8 cellular contexts compared by ENCODE assay signal in the genomic region with DNA sequence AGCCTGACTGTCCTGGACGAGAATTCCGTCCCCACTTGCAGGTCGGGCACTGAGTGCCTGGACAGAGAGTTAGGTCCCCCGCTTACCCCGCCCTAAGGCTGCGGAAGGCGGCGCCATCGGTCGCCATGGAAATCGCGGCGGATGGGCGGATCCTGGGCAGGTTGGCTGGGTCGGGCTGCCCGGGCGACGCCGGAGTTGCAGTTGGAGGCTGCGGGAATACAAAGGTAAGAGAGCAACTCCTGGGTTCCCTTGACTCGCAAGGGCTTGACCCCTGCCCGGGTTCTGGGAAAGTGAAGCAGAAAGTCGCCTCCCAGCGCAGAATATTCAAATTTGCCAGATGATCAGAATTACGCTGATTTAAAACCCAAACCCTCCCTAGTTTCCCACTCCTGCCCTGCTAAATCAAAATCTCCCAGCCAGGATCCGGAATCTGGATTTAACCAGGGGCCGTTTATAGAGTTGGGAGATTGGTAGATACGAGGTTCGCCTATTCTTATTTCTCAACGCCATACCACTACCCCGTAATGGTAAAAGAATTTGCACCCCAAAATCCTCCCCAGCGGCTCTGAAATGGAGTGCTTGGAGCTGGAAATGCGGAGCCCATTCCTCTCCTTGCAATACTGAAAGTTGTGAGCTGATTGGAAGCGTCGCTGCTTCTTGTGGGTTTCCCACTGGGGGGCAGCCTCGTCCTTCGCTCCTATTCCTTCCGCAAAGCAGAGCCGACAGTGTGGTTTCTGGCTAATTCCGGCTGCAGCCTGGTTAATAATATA.
DNase-seq lines count a peak whose midpoint lies in the region; ATAC-seq and TF ChIP-seq lines count a peak whose summit lies in the region.

No MANE protein-coding gene starts in this region.

- H2AFZ ChIP-seq in PC-3 (ENCODE audit: low read length) = peak overlapping the region; percentile 97

- H3K27me3 Mint-ChIP-seq in dendritic cell treated with granulocyte-macrophage colony-stimulating factor and Interleukin-4, amounts not matched to agents 40 ng/mL and 50 ng/mL, for 4 days = peaks cover 20% of the 10 kb centered on the region

- no peaks in the 10 kb centered on the region for H3K9me3 Mint-ChIP-seq in dendritic cell treated with granulocyte-macrophage colony-stimulating factor and Interleukin-4, amounts not matched to agents 40 ng/mL and 50 ng/mL, for 4 days

- H3K9me3 ChIP-seq in PC-3 (ENCODE audit: low read length) (no peaks in the 10 kb centered on the region), skeletal muscle satellite cell (replicated peaks; ENCODE audit: low read length) (no peaks in the 10 kb centered on the region)

- CTCF ChIA-PET in PC-3 (lab: Charles Lee) = interaction anchor here (0.7 to 0.9 kb wide), 2 partner anchors 62 to 325 kb away, joined by 4 read pairs; no protein-coding TSS in a partner anchor

- BruUV-seq in PC-3 (replicated peaks; lab: Mats Ljungman, UMichigan) = no TSS peak

- H3K27me3 ChIP-seq in PC-3 (ENCODE audit: low read length) (no peaks in the 10 kb centered on the region), kidney epithelial cell (ENCODE audit: control insufficient read depth, insufficient read depth, low read length) (no peaks in the 10 kb centered on the region), skeletal muscle satellite cell (ENCODE audit: control insufficient read depth, insufficient read depth, low read length) (peaks cover 6% of the 10 kb centered on the region)

- no peaks in the 10 kb centered on the region for H3K36me3 Mint-ChIP-seq in dendritic cell treated with granulocyte-macrophage colony-stimulating factor and Interleukin-4, amounts not matched to agents 40 ng/mL and 50 ng/mL, for 4 days (ENCODE audit: low read depth)

- H3F3A ChIP-seq in PC-3 (ENCODE audit: low read length, unreplicated experiment) = no peaks in the 10 kb centered on the region

- peak overlapping the region; percentile 85 for H3K27ac Mint-ChIP-seq in dendritic cell treated with granulocyte-macrophage colony-stimulating factor and Interleukin-4, amounts not matched to agents 40 ng/mL and 50 ng/mL, for 4 days

- H4K20me1 ChIP-seq in PC-3 (ENCODE audit: low read length) = no peaks in the 10 kb centered on the region

- POLR2A ChIA-PET in PC-3 (lab: Charles Lee; ENCODE audit: unreplicated experiment) = interaction anchor here (0.6 kb wide), 1 partner anchor 81 kb away, joined by 3 read pairs; no protein-coding TSS in a partner anchor

- no peak overlapping the region for H3K27ac ChIP-seq in PC-3 (ENCODE audit: low read length)

- H3K4me1 ChIP-seq in PC-3 (ENCODE audit: insufficient read depth, low read length) (peaks cover 12% of the 10 kb centered on the region; the same call in 1 of the 2 replicates), skeletal muscle satellite cell (ENCODE audit: control insufficient read depth, insufficient read depth, low read length) (peaks cover 3% of the 10 kb centered on the region)

- ATAC-seq in PC-3 = peak; percentile 90
- ATAC-seq in GM18519 (IDR thresholded peaks at IDR 0.05; ENCODE audit: low FRiP score, unreplicated experiment) = no peak

- DNase-seq in AG08395 (ENCODE audit: low spot score) (peak; percentile 79), HuH-7.5 (ENCODE audit: low spot score) (peak; percentile 51), PC-3 (peak; percentile 59), kidney epithelial cell (ENCODE audit: low read depth) (peak; percentile 73)

- H3K36me3 ChIP-seq in PC-3 (ENCODE audit: low read depth, low read length) = no peaks in the 10 kb centered on the region
- no peaks in the 10 kb centered on the region for H3K36me3 ChIP-seq in kidney epithelial cell (ENCODE audit: control insufficient read depth, insufficient read depth, low read length)
- no peaks in the 10 kb centered on the region for H3K36me3 ChIP-seq in skeletal muscle satellite cell (ENCODE audit: insufficient read depth, low read length)

- H3K4me2 ChIP-seq in PC-3 (ENCODE audit: low read length) = peak overlapping the region; percentile 88
- peak overlapping the region; percentile 95 for H3K4me2 ChIP-seq in skeletal muscle satellite cell (ENCODE audit: low read length)

- peaks cover 14% of the 10 kb centered on the region for H3K4me1 Mint-ChIP-seq in dendritic cell treated with granulocyte-macrophage colony-stimulating factor and Interleukin-4, amounts not matched to agents 40 ng/mL and 50 ng/mL, for 4 days (ENCODE audit: low read depth)

- no peak overlapping the region; the same call in 1 of the 2 replicates for H3K9ac ChIP-seq in PC-3 (ENCODE audit: low read length)
- H3K9ac ChIP-seq in skeletal muscle satellite cell (ENCODE audit: low read depth, low read length) = peak overlapping the region; percentile 67

- intact Hi-C loops in PC-3 (cut with micrococcal nuclease) = loop anchor here (1.0 to 5.0 kb wide), 3 partner anchors 80 to 325 kb away; no protein-coding TSS in a partner anchor
- intact Hi-C loops in dendritic cell treated with granulocyte-macrophage colony-stimulating factor and Interleukin-4, amounts not matched to agents 40 ng/mL and 50 ng/mL, for 4 days (cut with micrococcal nuclease) = loop anchor here (10.0 kb wide), 1 partner anchor 325 kb away; no protein-coding TSS in a partner anchor

- 0 out of 2 replicates have a peak, but pooled peaks have one; percentile 8 for TF ChIP-seq CTCF in GM12875 (IDR thresholded peaks at IDR 0.05; ENCODE audit: borderline replicate concordance, insufficient read depth, low read depth, low read length)
- peak; percentile 34; the same call in 1 of the 2 replicates for TF ChIP-seq CTCF in PC-3 (conservative IDR thresholded peaks at IDR 0.05; ENCODE audit: low read depth, low read length)
- peak; percentile 75 for TF ChIP-seq CTCF in kidney epithelial cell (IDR thresholded peaks at IDR 0.05; ENCODE audit: insufficient read depth, low read length, poor library complexity, severe bottlenecking)

- no peaks in the 10 kb centered on the region for H3K9me2 ChIP-seq in PC-3 (replicated peaks; ENCODE audit: low read length)

- no peak overlapping the region for H3K4me3 ChIP-seq in GM12875 (ENCODE audit: low read depth, low read length)
- H3K4me3 ChIP-seq in PC-3 (ENCODE audit: low read length) = peak overlapping the region; percentile 78
- H3K4me3 ChIP-seq in kidney epithelial cell (ENCODE audit: low read depth, low read length) = peak overlapping the region; percentile 60
- H3K4me3 ChIP-seq in skeletal muscle satellite cell (ENCODE audit: low read length) = peak overlapping the region; percentile 80

- peak overlapping the region; percentile 91 for H3K4me3 Mint-ChIP-seq in dendritic cell treated with granulocyte-macrophage colony-stimulating factor and Interleukin-4, amounts not matched to agents 40 ng/mL and 50 ng/mL, for 4 days

- no peaks in the 10 kb centered on the region for H3K79me2 ChIP-seq in PC-3 (ENCODE audit: low read length)

Comparison
In these comparisons a context has a peak if more than half of its experiments do, and no peak if none do; other contexts are left out.
1. CTCF ChIP-seq: peak in every context shown above with its lines; median percentile 75 in kidney epithelial cell; 34 in PC-3; 8 in GM12875.